Comparison of ENCODE assay signal across 8 cellular contexts in genomic region chr2:10400568-10400977, GRCh38. TPM values are rescaled to one million over a fixed set of nuclear protein-coding genes. Genes with fewer than 3 reads are reported as not detected.
DNase-seq lines count a peak whose midpoint lies in the region; ATAC-seq and TF ChIP-seq lines count a peak whose summit lies in the region.

No MANE protein-coding gene starts in this region.

- no peak overlapping the region for H3K4me3 Mint-ChIP-seq in activated naive CD8-positive, alpha-beta T cell treated with anti-CD3 and anti-CD28 coated beads for 36 hours

- H3K36me3 ChIP-seq in BLaER1 treated with 17β-estradiol and CSF1 and Interleukin-3, amounts not matched to agents 10 nM and 100 nM: peaks cover 5 to 39% (median 11%) of the 10 kb centered on the region in 11 experiments; a peak in 18 of 22 replicates
- H3K36me3 ChIP-seq in Loucy (ENCODE audit: insufficient read depth, low read length): peaks cover 21% of the 10 kb centered on the region; the same call in 1 of the 2 replicates

- peaks cover 38% of the 10 kb centered on the region for H3K36me3 Mint-ChIP-seq in activated naive CD8-positive, alpha-beta T cell treated with anti-CD3 and anti-CD28 coated beads for 36 hours

- H3K4me2 ChIP-seq in BLaER1 treated with 17β-estradiol and CSF1 and Interleukin-3, amounts not matched to agents 10 nM and 100 nM: peak overlapping the region; percentile 79 to 98 (median 94)
- H3K4me2 ChIP-seq in Loucy (ENCODE audit: low read depth, low read length, poor library complexity, severe bottlenecking): peak overlapping the region; percentile 48

- peaks cover 23% of the 10 kb centered on the region; the same call in 1 of the 2 replicates for H3K79me2 ChIP-seq in Loucy (ENCODE audit: insufficient read depth, low read length)

- H3K9me3 Mint-ChIP-seq in activated naive CD8-positive, alpha-beta T cell treated with anti-CD3 and anti-CD28 coated beads for 36 hours: peaks cover 3% of the 10 kb centered on the region

- H3K27ac Mint-ChIP-seq in activated naive CD8-positive, alpha-beta T cell treated with anti-CD3 and anti-CD28 coated beads for 36 hours: peak overlapping the region; percentile 80

- H3K27ac ChIP-seq in BLaER1 treated with 17β-estradiol and CSF1 and Interleukin-3, amounts not matched to agents 10 nM and 100 nM: peak overlapping the region; percentile 60 to 91 (median 81)

- ATAC-seq in HG03342 (IDR thresholded peaks at IDR 0.05; ENCODE audit: unreplicated experiment): no peak
- ATAC-seq in HG03097 (IDR thresholded peaks at IDR 0.05; ENCODE audit: low FRiP score, unreplicated experiment): no peak
- ATAC-seq in GM19397 (IDR thresholded peaks at IDR 0.05; ENCODE audit: unreplicated experiment): no peak

- peak; percentile 45 for DNase-seq in activated naive CD8-positive, alpha-beta T cell treated with anti-CD3 and anti-CD28 coated beads for 36 hours
- DNase-seq in myocyte (ENCODE audit: low read depth) (peak; percentile 40), DMS153 (lab: John Stamatoyannopoulos, UW) (no peak)

- peaks cover 94 to 97% (median 96%) of the 10 kb centered on the region in 10 experiments for H3K4me1 ChIP-seq in BLaER1 treated with 17β-estradiol and CSF1 and Interleukin-3, amounts not matched to agents 10 nM and 100 nM
- peaks cover 23% of the 10 kb centered on the region for H3K4me1 ChIP-seq in Loucy (ENCODE audit: insufficient read depth, low read length, poor library complexity, severe bottlenecking)

- peak overlapping the region in 4 of 10 experiments; percentile 22 to 42 (median 30); a peak in 7 of 20 replicates for H3K4me3 ChIP-seq in BLaER1 treated with 17β-estradiol and CSF1 and Interleukin-3, amounts not matched to agents 10 nM and 100 nM
- peak overlapping the region; percentile 31 for H3K4me3 ChIP-seq in Loucy (ENCODE audit: low read length, poor library complexity, severe bottlenecking)

- no peak for TF ChIP-seq CTCF in Loucy (conservative IDR thresholded peaks at IDR 0.05; ENCODE audit: low read length)

- H3K9me3 ChIP-seq in BLaER1 treated with 17β-estradiol and CSF1 and Interleukin-3, amounts not matched to agents 10 nM and 100 nM (replicated peaks in 1 of 11): peaks cover 0 to 7% (median 0%) of the 10 kb centered on the region in 11 experiments; a peak in 3 of 22 replicates
- H3K9me3 ChIP-seq in Loucy (ENCODE audit: insufficient read depth, low read depth, low read length): no peaks in the 10 kb centered on the region

- peak overlapping the region; percentile 51 to 73 (median 71); a peak in 20 of 22 replicates for H3K9ac ChIP-seq in BLaER1 treated with 17β-estradiol and CSF1 and Interleukin-3, amounts not matched to agents 10 nM and 100 nM
- peak overlapping the region; percentile 46 for H3K9ac ChIP-seq in Loucy (ENCODE audit: low read depth, low read length, poor library complexity, severe bottlenecking)

- no peak overlapping the region for H2AFZ ChIP-seq in Loucy (ENCODE audit: low read length)

- no peaks in the 10 kb centered on the region for H3F3A ChIP-seq in Loucy (ENCODE audit: low read depth)

- H3K27me3 Mint-ChIP-seq in activated naive CD8-positive, alpha-beta T cell treated with anti-CD3 and anti-CD28 coated beads for 36 hours: no peaks in the 10 kb centered on the region

- H3K9me2 ChIP-seq in Loucy (replicated peaks; ENCODE audit: low read depth, low read length): no peaks in the 10 kb centered on the region

- peaks cover 28% of the 10 kb centered on the region for H3K4me1 Mint-ChIP-seq in activated naive CD8-positive, alpha-beta T cell treated with anti-CD3 and anti-CD28 coated beads for 36 hours

- H3K27me3 ChIP-seq in BLaER1 treated with 17β-estradiol and CSF1 and Interleukin-3, amounts not matched to agents 10 nM and 100 nM: no peaks in the 10 kb centered on the region
- no peaks in the 10 kb centered on the region for H3K27me3 ChIP-seq in Loucy (ENCODE audit: insufficient read depth, low read length, poor library complexity, severe bottlenecking)

- H4K20me1 ChIP-seq in BLaER1 treated with 17β-estradiol and CSF1 and Interleukin-3, amounts not matched to agents 10 nM and 100 nM: peaks cover 14 to 61% (median 34%) of the 10 kb centered on the region in 11 experiments; a peak in 20 of 22 replicates
- no peaks in the 10 kb centered on the region for H4K20me1 ChIP-seq in Loucy (ENCODE audit: insufficient read depth, low read length, poor library complexity, severe bottlenecking)

RNA-seq across cellular contexts. Expression of gene ODC1, which starts 47.6 kb away (rescaled TPM):
- total RNA-seq in activated naive CD8-positive, alpha-beta T cell treated with anti-CD3 and anti-CD28 coated beads for 36 hours: 100 to 1,000 TPM; 357 to 367 TPM
- total RNA-seq in myocyte: 338 and 376 TPM in 2 replicates
- polyA plus RNA-seq in myocyte (2012): 107 TPM
